8 cellular contexts compared by ENCODE assay signal in genomic region chr3:148861277-148861869, GRCh38. TPM values are rescaled to one million over a fixed set of nuclear protein-coding genes. Genes with fewer than 3 reads are reported as not detected.
DNase-seq lines count a peak whose midpoint lies in the region; ATAC-seq, FAIRE-seq and TF ChIP-seq lines count a peak whose summit lies in the region.

No MANE protein-coding gene starts in this region.

- no peaks in the 10 kb centered on the region for H3K9me3 ChIP-seq in neuronal stem cell (replicated peaks in 1 of 2; ENCODE audit: control insufficient read depth in 2 of 2, insufficient read depth in 1 of 2, low read depth in 1 of 2, low read length in 2 of 2)

- H2BK5ac ChIP-seq in neuronal stem cell (ENCODE audit: low read length): no peak overlapping the region

- no peak overlapping the region for H3K18ac ChIP-seq in neuronal stem cell (ENCODE audit: low read length)

- H2BK120ac ChIP-seq in neuronal stem cell (ENCODE audit: low read depth, low read length): no peak overlapping the region

- H3K27ac ChIP-seq in neuronal stem cell (replicated peaks; ENCODE audit: low read length): no peak overlapping the region

- peak; percentile 90 for ATAC-seq in GM21515 (IDR thresholded peaks at IDR 0.05; ENCODE audit: unreplicated experiment)

- no peak overlapping the region for H3K4me2 ChIP-seq in neuronal stem cell (ENCODE audit: insufficient read depth, low read length, poor library complexity, severe bottlenecking)

- DNase-seq in NOMO-1 treated with DMSO at 0.1 percent for 48 hours (lab: John Stamatoyannopoulos, UW; ENCODE audit: unreplicated experiment): peak; percentile 34
- no peak for DNase-seq in NOMO-1 treated with dmso at 0.1 percent for 144 hours (lab: John Stamatoyannopoulos, UW; ENCODE audit: unreplicated experiment)
- DNase-seq in HT1080 (ENCODE audit: low read depth): peak; percentile 53
- DNase-seq in RCC 7860 (ENCODE audit: low spot score): peak; percentile 26
- DNase-seq in epithelial cell of proximal tubule (ENCODE audit: low read depth): no peak
- DNase-seq in neuronal stem cell (ENCODE audit: low spot score): peak; percentile 9
- DNase-seq in activated CD4-positive, CD25-positive, alpha-beta regulatory T cell treated with anti-CD3 and anti-CD28 coated beads, Interleukin-2, amount 50 U/mL, for 72 hours: no peak

- no peak overlapping the region for H3K23ac ChIP-seq in neuronal stem cell (ENCODE audit: low read depth, low read length, poor library complexity)

- H3K4me3 ChIP-seq in epithelial cell of proximal tubule (ENCODE audit: low read depth, low read length): no peak overlapping the region
- no peak overlapping the region for H3K4me3 ChIP-seq in neuronal stem cell (ENCODE audit: low read length in 2 of 2)

- H3K36me3 ChIP-seq in neuronal stem cell (replicated peaks in 1 of 2; ENCODE audit: control insufficient read depth in 2 of 2, insufficient read depth in 2 of 2, low read length in 2 of 2): no peaks in the 10 kb centered on the region

- TF ChIP-seq CTCF in epithelial cell of proximal tubule (conservative IDR thresholded peaks at IDR 0.05; ENCODE audit: low read depth, low read length): peak; percentile 64

- no peak overlapping the region for H2BK12ac ChIP-seq in neuronal stem cell (ENCODE audit: low read length)

- peak; percentile 77 for FAIRE-seq in RCC 7860 (lab: Jason Lieb, UNC)

- H4K91ac ChIP-seq in neuronal stem cell (ENCODE audit: low read depth, low read length, poor library complexity): no peak overlapping the region

- no peak overlapping the region for H3K14ac ChIP-seq in neuronal stem cell (ENCODE audit: low read length)

- no peak overlapping the region for H2AFZ ChIP-seq in neuronal stem cell (ENCODE audit: low read length)

- peaks cover 0 to 2% (median 0%) of the 10 kb centered on the region in 3 experiments for H3K27me3 ChIP-seq in neuronal stem cell (ENCODE audit: control insufficient read depth in 3 of 3, insufficient read depth in 3 of 3, low read depth in 1 of 3, low read length in 3 of 3)

- H3K4me1 ChIP-seq in neuronal stem cell (ENCODE audit: control insufficient read depth in 2 of 2, insufficient read depth in 1 of 2, low read depth in 1 of 2, low read length in 2 of 2): no peaks in the 10 kb centered on the region

- no CpG with 5 or more reads among the region's 1 CpG for WGBS in neuronal stem cell (ENCODE audit: extremely low coverage in 2 of 2, insufficient read length in 2 of 2, insufficient replicate concordance in 1 of 2), 2 donors

- H3K4ac ChIP-seq in neuronal stem cell (ENCODE audit: low read length): no peak overlapping the region

- H4K8ac ChIP-seq in neuronal stem cell (ENCODE audit: low read depth, low read length): no peak overlapping the region

- H2AK5ac ChIP-seq in neuronal stem cell (ENCODE audit: low read depth, low read length): no peak overlapping the region

- H3K79me1 ChIP-seq in neuronal stem cell (ENCODE audit: low read depth, low read length): no peaks in the 10 kb centered on the region

- H3K9ac ChIP-seq in neuronal stem cell (ENCODE audit: low read depth, low read length, poor library complexity): no peak overlapping the region

- H2BK15ac ChIP-seq in neuronal stem cell (ENCODE audit: low read length): no peak overlapping the region

RNA-seq across cellular contexts. Expression of gene CPA3, which starts 3.7 kb away (rescaled TPM):
- not detected in 2 replicates for total RNA-seq in HT1080 (2014; rRNA removed; shearing (Covaris generic))
- polyA plus RNA-seq in HT1080 (2015; cell fraction: cytosol; rRNA removed): not detected in 2 replicates
- polyA plus RNA-seq in HT1080 (2015; cell fraction: nucleus; rRNA removed): not detected in 2 replicates
- not detected in 2 replicates for total RNA-seq in epithelial cell of proximal tubule
- polyA plus RNA-seq in neuronal stem cell (2013, experiment 1 of 2): not detected
- not detected for polyA plus RNA-seq in neuronal stem cell (2013, experiment 2 of 2)

RNA-seq across cellular contexts. Expression of gene CPB1, which starts 33.8 kb away (rescaled TPM):
- total RNA-seq in HT1080 (2014; rRNA removed; shearing (Covaris generic)): not detected in 2 replicates
- not detected in 2 replicates for polyA plus RNA-seq in HT1080 (2015; cell fraction: cytosol; rRNA removed)
- polyA plus RNA-seq in HT1080 (2015; cell fraction: nucleus; rRNA removed): not detected in 2 replicates
- total RNA-seq in epithelial cell of proximal tubule: not detected in 2 replicates
- polyA plus RNA-seq in neuronal stem cell (2013, experiment 1 of 2): not detected
- not detected for polyA plus RNA-seq in neuronal stem cell (2013, experiment 2 of 2)

Comparison
In these comparisons a context has a peak if more than half of its experiments do, and no peak if none do; other contexts are left out.
1. DNase-seq: peak in NOMO-1 treated with DMSO at 0.1 percent for 48 hours (single experiment), HT1080 (single experiment), RCC 7860 (single experiment) and neuronal stem cell (single experiment); none in NOMO-1 treated with dmso at 0.1 percent for 144 hours (single experiment), epithelial cell of proximal tubule (single experiment) and activated CD4-positive, CD25-positive, alpha-beta regulatory T cell treated with anti-CD3 and anti-CD28 coated beads, Interleukin-2, amount 50 U/mL, for 72 hours (single experiment).